8 cellular contexts compared by ENCODE assay signal in genomic region chr5:55993013-55993412, GRCh38. TPM values are rescaled to one million over a fixed set of nuclear protein-coding genes. Genes with fewer than 3 reads are reported as not detected.
DNase-seq lines count a peak whose midpoint lies in the region; ATAC-seq and TF ChIP-seq lines count a peak whose summit lies in the region.

No MANE protein-coding gene starts in this region.

- no peak overlapping the region for H3K23ac ChIP-seq in mesenchymal stem cell (ENCODE audit: low read length in 2 of 2)

- H3K4ac ChIP-seq in mesenchymal stem cell (ENCODE audit: low read depth in 1 of 2, low read length in 2 of 2) = no peak overlapping the region

- no peaks in the 10 kb centered on the region for H3K9me3 ChIP-seq in right atrium auricular region
- no peaks in the 10 kb centered on the region for H3K9me3 ChIP-seq in breast epithelium
- H3K9me3 ChIP-seq in mesenchymal stem cell (ENCODE audit: control insufficient read depth, low read length) = no peaks in the 10 kb centered on the region
- no peaks in the 10 kb centered on the region for H3K9me3 ChIP-seq in aorta (ENCODE audit: control insufficient read depth, low read length)

- H3K79me1 ChIP-seq in mesenchymal stem cell (replicated peaks; ENCODE audit: low read length, poor library complexity, severe bottlenecking) = no peaks in the 10 kb centered on the region

- peak overlapping the region in 1 of 2 experiments; percentile 64 for H3K18ac ChIP-seq in mesenchymal stem cell (ENCODE audit: low read depth in 1 of 2, low read length in 2 of 2)

- H3K4me1 ChIP-seq in right atrium auricular region = peaks cover 0 to 45% of the 10 kb centered on the region in 2 donors
- peaks cover 0 to 7% of the 10 kb centered on the region in 2 donors for H3K4me1 ChIP-seq in breast epithelium
- no peaks in the 10 kb centered on the region for H3K4me1 ChIP-seq in mesenchymal stem cell (ENCODE audit: control insufficient read depth, insufficient read depth, low read depth, low read length)
- peaks cover 3% of the 10 kb centered on the region in 2 donors for H3K4me1 ChIP-seq in aorta (ENCODE audit: control insufficient read depth in 1 of 2, insufficient read depth in 2 of 2, low read length in 2 of 2)

- H4K8ac ChIP-seq in mesenchymal stem cell (ENCODE audit: low read length) = no peak overlapping the region

- H2AK5ac ChIP-seq in mesenchymal stem cell (ENCODE audit: low read length, severe bottlenecking) = no peak overlapping the region

- no peak overlapping the region for H2BK120ac ChIP-seq in mesenchymal stem cell (ENCODE audit: low read depth, low read length)

- WGBS in mesenchymal stem cell = 2% methylated on average over 4 of the region's 5 CpGs
- WGBS in aorta, 2 donors = 7 to 10% methylated on average over 5 of the region's 5 CpGs

- no peak overlapping the region for H2BK12ac ChIP-seq in mesenchymal stem cell (ENCODE audit: low read length in 2 of 2)

- H3K27me3 ChIP-seq in right atrium auricular region = no peaks in the 10 kb centered on the region
- no peaks in the 10 kb centered on the region for H3K27me3 ChIP-seq in breast epithelium
- no peaks in the 10 kb centered on the region for H3K27me3 ChIP-seq in mesenchymal stem cell (ENCODE audit: control insufficient read depth in 1 of 2, insufficient read depth in 1 of 2, low read length in 2 of 2)
- no peaks in the 10 kb centered on the region for H3K27me3 ChIP-seq in aorta (ENCODE audit: control insufficient read depth in 1 of 2, insufficient read depth in 2 of 2, low read length in 1 of 2)

- intact Hi-C loops in Right ventricle myocardium superior (cut with DNase I) (no loop called here), breast epithelium (cut with DNase I; ENCODE audit: low total_unique reads) (no loop called here), aorta (cut with DNase I) (loop anchor here (10.0 kb wide), 2 partner anchors 172 to 182 kb away; no protein-coding TSS in a partner anchor)

- H3K9ac ChIP-seq in mesenchymal stem cell (ENCODE audit: low read length) = peak overlapping the region; percentile 100

- H3K27ac ChIP-seq in right atrium auricular region = peak overlapping the region; percentile 98 to 99
- peak overlapping the region; percentile 99 for H3K27ac ChIP-seq in breast epithelium
- no peak overlapping the region for H3K27ac ChIP-seq in mesenchymal stem cell (ENCODE audit: low read length, poor library complexity, severe bottlenecking)
- H3K27ac ChIP-seq in aorta (ENCODE audit: low read depth in 1 of 2, low read length in 2 of 2) = no peak overlapping the region

- no peak overlapping the region for H2AFZ ChIP-seq in mesenchymal stem cell (ENCODE audit: low read depth, low read length)

- H3K4me2 ChIP-seq in mesenchymal stem cell (ENCODE audit: low read length, poor library complexity, severe bottlenecking) = peak overlapping the region; percentile 64

- no peak overlapping the region for H2BK15ac ChIP-seq in mesenchymal stem cell (ENCODE audit: low read depth, poor library complexity, severe bottlenecking)

- H3K36me3 ChIP-seq in right atrium auricular region = no peaks in the 10 kb centered on the region
- no peaks in the 10 kb centered on the region for H3K36me3 ChIP-seq in breast epithelium
- peaks cover 0 to 10% of the 10 kb centered on the region in 2 experiments for H3K36me3 ChIP-seq in mesenchymal stem cell (ENCODE audit: control insufficient read depth in 1 of 2, insufficient read depth in 2 of 2, low read depth in 1 of 2, low read length in 2 of 2)
- H3K36me3 ChIP-seq in aorta (ENCODE audit: control insufficient read depth in 1 of 2, insufficient read depth in 2 of 2, low read length in 1 of 2) = no peaks in the 10 kb centered on the region

- no peak overlapping the region for H2BK5ac ChIP-seq in mesenchymal stem cell (ENCODE audit: low read depth, low read length, poor library complexity, severe bottlenecking)

- DNase-seq in right atrium auricular region (ENCODE audit: low spot score) (no peak), Right ventricle myocardium superior (no peak), breast epithelium (ENCODE audit: low spot score in 2 of 2) (no peak), mesenchymal stem cell (peak; percentile 74), aorta (no peak), GM19240 (ENCODE audit: insufficient read length, low spot score) (no peak), H4 (ENCODE audit: low spot score) (no peak)

- TF ChIP-seq POLR2A in breast epithelium (IDR thresholded peaks at IDR 0.05) = no peak

- no peak overlapping the region for H3K14ac ChIP-seq in mesenchymal stem cell (ENCODE audit: low read length in 2 of 2)

- ATAC-seq in Right ventricle myocardium superior (ENCODE audit: poor library complexity) (no peak), aorta (ENCODE audit: low FRiP score) (no peak), GM19395 (IDR thresholded peaks at IDR 0.05; ENCODE audit: unreplicated experiment) (no peak)

- TF ChIP-seq CTCF in right atrium auricular region (IDR thresholded peaks at IDR 0.05) (no peak), breast epithelium (IDR thresholded peaks at IDR 0.05) (no peak)

- peak overlapping the region; percentile 86 to 89 for H3K4me3 ChIP-seq in right atrium auricular region
- H3K4me3 ChIP-seq in breast epithelium = peak overlapping the region; percentile 90 to 92 (median 90)
- H3K4me3 ChIP-seq in mesenchymal stem cell (ENCODE audit: insufficient read depth in 1 of 2, low read depth in 1 of 2, low read length in 2 of 2) = peak overlapping the region in 1 of 2 experiments; percentile 98
- H3K4me3 ChIP-seq in aorta (ENCODE audit: low read length in 2 of 2) = peak overlapping the region; percentile 37 to 86

- H4K91ac ChIP-seq in mesenchymal stem cell (ENCODE audit: low read length) = no peak overlapping the region

RNA-seq across cellular contexts. Expression of gene IL6ST, which starts 1.8 kb away (rescaled TPM):
- 100 to 1,000 TPM; 244 to 263 TPM for total RNA-seq in right atrium auricular region
- 137 TPM for total RNA-seq in Right ventricle myocardium superior
- 100 to 1,000 TPM; 573 to 722 (median 615) TPM for total RNA-seq in breast epithelium
- 1,394 TPM for polyA plus RNA-seq in mesenchymal stem cell (2013, experiment 1 of 2)
- 1,387 TPM for polyA plus RNA-seq in mesenchymal stem cell (2013, experiment 2 of 2)
- 100 to 1,000 TPM; 353 to 370 TPM for total RNA-seq in aorta
- polyA plus RNA-seq in aorta = 10 to 100 TPM; 59.0 to 72.4 TPM
- 108 and 183 TPM in 2 replicates for total RNA-seq in H4 (2014; rRNA removed; shearing (Covaris generic))

Comparison
In these comparisons a context has a peak if more than half of its experiments do, and no peak if none do; other contexts are left out.
1. H3K27ac ChIP-seq: peak in right atrium auricular region (2 of 2) and breast epithelium (2 of 2); none in mesenchymal stem cell (single experiment) and aorta (0 of 2).
2. intact Hi-C loops: an anchor here in aorta (10.0 kb wide); none called in Right ventricle myocardium superior and breast epithelium.